Comparison of ENCODE assay signal across 1 cellular context in the genomic region with DNA sequence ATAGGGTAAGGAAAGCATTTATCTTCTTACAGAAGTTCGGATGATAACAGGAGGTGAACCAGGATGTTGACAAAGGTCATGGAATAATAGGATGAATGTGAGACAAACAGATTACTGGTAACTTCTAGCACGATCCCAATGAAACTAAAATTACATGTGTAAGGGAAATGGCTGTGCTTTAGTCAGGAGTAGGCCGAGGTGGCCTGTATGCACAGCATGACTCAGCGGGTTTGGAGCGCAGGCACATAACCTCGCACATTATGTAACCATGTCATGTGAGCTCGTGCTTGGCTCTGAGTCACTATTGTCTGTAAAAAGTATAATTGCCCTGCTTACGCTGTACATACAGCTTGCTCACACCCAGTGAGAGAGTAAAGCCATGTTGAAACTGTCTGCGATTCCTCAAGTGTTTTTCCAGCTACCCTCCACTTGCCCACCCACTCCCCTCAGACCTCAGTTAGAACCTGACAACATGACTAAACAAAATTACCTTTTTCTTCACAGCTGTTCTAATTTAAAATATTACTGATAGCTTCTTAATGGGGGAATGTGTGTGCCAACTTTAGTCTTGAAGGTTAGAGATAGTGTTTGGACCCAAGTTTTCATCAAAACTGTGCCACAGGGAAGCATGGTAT.
TF ChIP-seq lines count a peak whose summit lies in the region.

No MANE protein-coding gene starts in this region.

TF ChIP-seq in K562, 482 proteins besides CTCF, POLR2A, EP300 and RAD21 (continued from another document and continues in another):
- TF ChIP-seq, protein P1, sequence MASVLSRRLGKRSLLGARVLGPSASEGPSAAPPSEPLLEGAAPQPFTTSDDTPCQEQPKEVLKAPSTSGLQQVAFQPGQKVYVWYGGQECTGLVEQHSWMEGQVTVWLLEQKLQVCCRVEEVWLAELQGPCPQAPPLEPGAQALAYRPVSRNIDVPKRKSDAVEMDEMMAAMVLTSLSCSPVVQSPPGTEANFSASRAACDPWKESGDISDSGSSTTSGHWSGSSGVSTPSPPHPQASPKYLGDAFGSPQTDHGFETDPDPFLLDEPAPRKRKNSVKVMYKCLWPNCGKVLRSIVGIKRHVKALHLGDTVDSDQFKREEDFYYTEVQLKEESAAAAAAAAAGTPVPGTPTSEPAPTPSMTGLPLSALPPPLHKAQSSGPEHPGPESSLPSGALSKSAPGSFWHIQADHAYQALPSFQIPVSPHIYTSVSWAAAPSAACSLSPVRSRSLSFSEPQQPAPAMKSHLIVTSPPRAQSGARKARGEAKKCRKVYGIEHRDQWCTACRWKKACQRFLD (CRISPR knock-in tag; IDR thresholded peaks at IDR 0.05): peak; percentile 77; the same call in 1 of the 2 replicates
- TF ChIP-seq BACH1 (tag; IDR thresholded peaks at IDR 0.05) (peak; percentile 96), ZNF146 (CRISPR knock-in tag; IDR thresholded peaks at IDR 0.05; ENCODE audit: unreplicated experiment) (no peak), GABPA (tag; conservative IDR thresholded peaks at IDR 0.05; ENCODE audit: low read depth) (no peak), ZNF140 (CRISPR knock-in tag; IDR thresholded peaks at IDR 0.05) (no peak), ETV6 (IDR thresholded peaks at IDR 0.05; ENCODE audit: borderline replicate concordance in 1 of 2, low read depth in 2 of 2, low read length in 1 of 2) (no peak), ETV6 (CRISPR knock-in tag; IDR thresholded peaks at IDR 0.05; ENCODE audit: borderline replicate concordance) (no peak), FUS (optimal IDR thresholded peaks at IDR 0.05; ENCODE audit: low read depth, low read length) (no peak), DPF2 (IDR thresholded peaks at IDR 0.05) (peak; percentile 52; the same call in 1 of the 2 replicates), CHD2 (IDR thresholded peaks at IDR 0.05; ENCODE audit: low read depth, low read length) (no peak), MAFF (IDR thresholded peaks at IDR 0.05; ENCODE audit: low read length) (peak; percentile 64), ATF7 (IDR thresholded peaks at IDR 0.05) (peak; percentile 34; the same call in 1 of the 2 replicates), POLR3A (IDR thresholded peaks at IDR 0.05; ENCODE audit: borderline replicate concordance, extremely low read depth, insufficient read depth, insufficient read length) (no peak), ZNF589 (CRISPR knock-in tag; IDR thresholded peaks at IDR 0.05; ENCODE audit: low read depth) (peak; percentile 79), CBX3 (IDR thresholded peaks at IDR 0.05; ENCODE audit: borderline replicate concordance in 1 of 2, low read length in 2 of 2) (peak in 1 of 2 experiments; percentile 98; a peak in 2 of 3 replicates), NFYB (IDR thresholded peaks at IDR 0.05; ENCODE audit: extremely low read depth, insufficient read length) (no peak), PML (IDR thresholded peaks at IDR 0.05; ENCODE audit: low read length) (no peak), NEUROD1 (IDR thresholded peaks at IDR 0.05; ENCODE audit: borderline replicate concordance, low read depth, low read length, partially characterized antibody) (no peak), ARID1B (IDR thresholded peaks at IDR 0.05) (peak; percentile 26; the same call in 1 of the 2 replicates), CBFA2T3 (IDR thresholded peaks at IDR 0.05) (peak; percentile 31; the same call in 1 of the 2 replicates), POU5F1 (IDR thresholded peaks at IDR 0.05; ENCODE audit: borderline replicate concordance, low read depth, low read length, partially characterized antibody) (no peak), TAL1 (IDR thresholded peaks at IDR 0.05) (no peak), ZNF644 (tag; IDR thresholded peaks at IDR 0.05; ENCODE audit: low read depth) (peak; percentile 82; the same call in 1 of the 2 replicates), SMARCE1 (IDR thresholded peaks at IDR 0.05) (0 out of 2 replicates have a peak, but pooled peaks have one; percentile 16), NFE2 (IDR thresholded peaks at IDR 0.05; ENCODE audit: low read depth) (peak; percentile 83), KLF6 (CRISPR knock-in tag; IDR thresholded peaks at IDR 0.05; ENCODE audit: borderline replicate concordance) (peak; percentile 60; the same call in 1 of the 2 replicates), XRCC4 (IDR thresholded peaks at IDR 0.05; ENCODE audit: extremely low read depth, insufficient read depth, insufficient read length) (no peak), HDAC8 (tag; IDR thresholded peaks at IDR 0.05) (no peak), TAF1 (IDR thresholded peaks at IDR 0.05; ENCODE audit: control insufficient read depth, extremely low read depth, insufficient read depth, low read length, severe bottlenecking) (no peak), RHOXF2B (CRISPR knock-in tag; conservative IDR thresholded peaks at IDR 0.05) (no peak), HSF4 (CRISPR knock-in tag; IDR thresholded peaks at IDR 0.05; ENCODE audit: borderline replicate concordance) (peak; percentile 56; the same call in 1 of the 2 replicates), RBM22 (IDR thresholded peaks at IDR 0.05; ENCODE audit: low read depth, low read length, poor library complexity, severe bottlenecking) (no peak), ZNF766 (CRISPR knock-in tag; conservative IDR thresholded peaks at IDR 0.05) (peak; percentile 42; the same call in 1 of the 2 replicates), HOXB6 (CRISPR knock-in tag; IDR thresholded peaks at IDR 0.05; ENCODE audit: borderline replicate concordance) (no peak)
- TF ChIP-seq, protein P2, sequence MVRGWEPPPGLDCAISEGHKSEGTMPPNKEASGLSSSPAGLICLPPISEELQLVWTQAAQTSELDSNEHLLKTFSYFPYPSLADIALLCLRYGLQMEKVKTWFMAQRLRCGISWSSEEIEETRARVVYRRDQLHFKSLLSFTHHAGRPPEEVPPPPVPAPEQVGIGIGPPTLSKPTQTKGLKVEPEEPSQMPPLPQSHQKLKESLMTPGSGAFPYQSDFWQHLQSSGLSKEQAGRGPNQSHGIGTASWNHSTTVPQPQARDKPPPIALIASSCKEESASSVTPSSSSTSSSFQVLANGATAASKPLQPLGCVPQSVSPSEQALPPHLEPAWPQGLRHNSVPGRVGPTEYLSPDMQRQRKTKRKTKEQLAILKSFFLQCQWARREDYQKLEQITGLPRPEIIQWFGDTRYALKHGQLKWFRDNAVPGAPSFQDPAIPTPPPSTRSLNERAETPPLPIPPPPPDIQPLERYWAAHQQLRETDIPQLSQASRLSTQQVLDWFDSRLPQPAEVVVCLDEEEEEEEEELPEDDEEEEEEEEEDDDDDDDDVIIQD (CRISPR knock-in tag; IDR thresholded peaks at IDR 0.05): no peak
- TF ChIP-seq, protein P3, sequence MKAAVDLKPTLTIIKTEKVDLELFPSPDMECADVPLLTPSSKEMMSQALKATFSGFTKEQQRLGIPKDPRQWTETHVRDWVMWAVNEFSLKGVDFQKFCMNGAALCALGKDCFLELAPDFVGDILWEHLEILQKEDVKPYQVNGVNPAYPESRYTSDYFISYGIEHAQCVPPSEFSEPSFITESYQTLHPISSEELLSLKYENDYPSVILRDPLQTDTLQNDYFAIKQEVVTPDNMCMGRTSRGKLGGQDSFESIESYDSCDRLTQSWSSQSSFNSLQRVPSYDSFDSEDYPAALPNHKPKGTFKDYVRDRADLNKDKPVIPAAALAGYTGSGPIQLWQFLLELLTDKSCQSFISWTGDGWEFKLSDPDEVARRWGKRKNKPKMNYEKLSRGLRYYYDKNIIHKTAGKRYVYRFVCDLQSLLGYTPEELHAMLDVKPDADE (conservative IDR thresholded peaks at IDR 0.05; ENCODE audit: control insufficient read depth, low read depth, low read length): peak; percentile 40; the same call in 1 of the 2 replicates
- TF ChIP-seq, protein P4, sequence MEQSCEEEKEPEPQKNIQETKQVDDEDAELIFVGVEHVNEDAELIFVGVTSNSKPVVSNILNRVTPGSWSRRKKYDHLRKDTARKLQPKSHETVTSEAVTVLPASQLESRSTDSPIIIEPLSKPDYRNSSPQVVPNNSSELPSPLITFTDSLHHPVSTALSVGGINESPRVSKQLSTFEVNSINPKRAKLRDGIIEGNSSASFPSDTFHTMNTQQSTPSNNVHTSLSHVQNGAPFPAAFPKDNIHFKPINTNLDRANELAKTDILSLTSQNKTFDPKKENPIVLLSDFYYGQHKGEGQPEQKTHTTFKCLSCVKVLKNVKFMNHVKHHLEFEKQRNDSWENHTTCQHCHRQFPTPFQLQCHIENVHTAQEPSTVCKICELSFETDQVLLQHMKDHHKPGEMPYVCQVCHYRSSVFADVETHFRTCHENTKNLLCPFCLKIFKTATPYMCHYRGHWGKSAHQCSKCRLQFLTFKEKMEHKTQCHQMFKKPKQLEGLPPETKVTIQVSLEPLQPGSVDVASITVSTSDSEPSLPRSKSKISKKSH (CRISPR knock-in tag; IDR thresholded peaks at IDR 0.05): no peak
- TF ChIP-seq, protein P5, sequence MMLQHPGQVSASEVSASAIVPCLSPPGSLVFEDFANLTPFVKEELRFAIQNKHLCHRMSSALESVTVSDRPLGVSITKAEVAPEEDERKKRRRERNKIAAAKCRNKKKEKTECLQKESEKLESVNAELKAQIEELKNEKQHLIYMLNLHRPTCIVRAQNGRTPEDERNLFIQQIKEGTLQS (IDR thresholded peaks at IDR 0.05): peak; percentile 71
- TF ChIP-seq, protein P5 (CRISPR knock-in tag; conservative IDR thresholded peaks at IDR 0.05): no peak
- TF ChIP-seq, protein P6, sequence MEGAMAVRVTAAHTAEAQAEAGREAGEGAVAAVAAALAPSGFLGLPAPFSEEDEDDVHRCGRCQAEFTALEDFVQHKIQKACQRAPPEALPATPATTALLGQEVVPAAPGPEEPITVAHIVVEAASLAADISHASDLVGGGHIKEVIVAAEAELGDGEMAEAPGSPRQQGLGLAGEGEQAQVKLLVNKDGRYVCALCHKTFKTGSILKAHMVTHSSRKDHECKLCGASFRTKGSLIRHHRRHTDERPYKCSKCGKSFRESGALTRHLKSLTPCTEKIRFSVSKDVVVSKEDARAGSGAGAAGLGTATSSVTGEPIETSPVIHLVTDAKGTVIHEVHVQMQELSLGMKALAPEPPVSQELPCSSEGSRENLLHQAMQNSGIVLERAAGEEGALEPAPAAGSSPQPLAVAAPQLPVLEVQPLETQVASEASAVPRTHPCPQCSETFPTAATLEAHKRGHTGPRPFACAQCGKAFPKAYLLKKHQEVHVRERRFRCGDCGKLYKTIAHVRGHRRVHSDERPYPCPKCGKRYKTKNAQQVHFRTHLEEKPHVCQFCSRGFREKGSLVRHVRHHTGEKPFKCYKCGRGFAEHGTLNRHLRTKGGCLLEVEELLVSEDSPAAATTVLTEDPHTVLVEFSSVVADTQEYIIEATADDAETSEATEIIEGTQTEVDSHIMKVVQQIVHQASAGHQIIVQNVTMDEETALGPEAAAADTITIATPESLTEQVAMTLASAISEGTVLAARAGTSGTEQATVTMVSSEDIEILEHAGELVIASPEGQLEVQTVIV (CRISPR knock-in tag; IDR thresholded peaks at IDR 0.05; ENCODE audit: borderline replicate concordance): no peak
- TF ChIP-seq, protein P7, sequence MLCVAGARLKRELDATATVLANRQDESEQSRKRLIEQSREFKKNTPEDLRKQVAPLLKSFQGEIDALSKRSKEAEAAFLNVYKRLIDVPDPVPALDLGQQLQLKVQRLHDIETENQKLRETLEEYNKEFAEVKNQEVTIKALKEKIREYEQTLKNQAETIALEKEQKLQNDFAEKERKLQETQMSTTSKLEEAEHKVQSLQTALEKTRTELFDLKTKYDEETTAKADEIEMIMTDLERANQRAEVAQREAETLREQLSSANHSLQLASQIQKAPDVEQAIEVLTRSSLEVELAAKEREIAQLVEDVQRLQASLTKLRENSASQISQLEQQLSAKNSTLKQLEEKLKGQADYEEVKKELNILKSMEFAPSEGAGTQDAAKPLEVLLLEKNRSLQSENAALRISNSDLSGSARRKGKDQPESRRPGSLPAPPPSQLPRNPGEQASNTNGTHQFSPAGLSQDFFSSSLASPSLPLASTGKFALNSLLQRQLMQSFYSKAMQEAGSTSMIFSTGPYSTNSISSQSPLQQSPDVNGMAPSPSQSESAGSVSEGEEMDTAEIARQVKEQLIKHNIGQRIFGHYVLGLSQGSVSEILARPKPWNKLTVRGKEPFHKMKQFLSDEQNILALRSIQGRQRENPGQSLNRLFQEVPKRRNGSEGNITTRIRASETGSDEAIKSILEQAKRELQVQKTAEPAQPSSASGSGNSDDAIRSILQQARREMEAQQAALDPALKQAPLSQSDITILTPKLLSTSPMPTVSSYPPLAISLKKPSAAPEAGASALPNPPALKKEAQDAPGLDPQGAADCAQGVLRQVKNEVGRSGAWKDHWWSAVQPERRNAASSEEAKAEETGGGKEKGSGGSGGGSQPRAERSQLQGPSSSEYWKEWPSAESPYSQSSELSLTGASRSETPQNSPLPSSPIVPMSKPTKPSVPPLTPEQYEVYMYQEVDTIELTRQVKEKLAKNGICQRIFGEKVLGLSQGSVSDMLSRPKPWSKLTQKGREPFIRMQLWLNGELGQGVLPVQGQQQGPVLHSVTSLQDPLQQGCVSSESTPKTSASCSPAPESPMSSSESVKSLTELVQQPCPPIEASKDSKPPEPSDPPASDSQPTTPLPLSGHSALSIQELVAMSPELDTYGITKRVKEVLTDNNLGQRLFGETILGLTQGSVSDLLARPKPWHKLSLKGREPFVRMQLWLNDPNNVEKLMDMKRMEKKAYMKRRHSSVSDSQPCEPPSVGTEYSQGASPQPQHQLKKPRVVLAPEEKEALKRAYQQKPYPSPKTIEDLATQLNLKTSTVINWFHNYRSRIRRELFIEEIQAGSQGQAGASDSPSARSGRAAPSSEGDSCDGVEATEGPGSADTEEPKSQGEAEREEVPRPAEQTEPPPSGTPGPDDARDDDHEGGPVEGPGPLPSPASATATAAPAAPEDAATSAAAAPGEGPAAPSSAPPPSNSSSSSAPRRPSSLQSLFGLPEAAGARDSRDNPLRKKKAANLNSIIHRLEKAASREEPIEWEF (CRISPR knock-in tag; IDR thresholded peaks at IDR 0.05): 0 out of 2 replicates have a peak, but pooled peaks have one; percentile 80
- TF ChIP-seq, protein P8, sequence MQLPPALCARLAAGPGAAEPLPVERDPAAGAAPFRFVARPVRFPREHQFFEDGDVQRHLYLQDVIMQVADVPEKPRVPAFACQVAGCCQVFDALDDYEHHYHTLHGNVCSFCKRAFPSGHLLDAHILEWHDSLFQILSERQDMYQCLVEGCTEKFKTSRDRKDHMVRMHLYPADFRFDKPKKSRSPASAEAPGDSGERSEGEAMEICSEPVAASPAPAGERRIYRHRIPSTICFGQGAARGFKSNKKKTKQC (CRISPR knock-in tag; IDR thresholded peaks at IDR 0.05): no peak
